Comparison of ENCODE assay signal across 12 cellular contexts in the genomic region with DNA sequence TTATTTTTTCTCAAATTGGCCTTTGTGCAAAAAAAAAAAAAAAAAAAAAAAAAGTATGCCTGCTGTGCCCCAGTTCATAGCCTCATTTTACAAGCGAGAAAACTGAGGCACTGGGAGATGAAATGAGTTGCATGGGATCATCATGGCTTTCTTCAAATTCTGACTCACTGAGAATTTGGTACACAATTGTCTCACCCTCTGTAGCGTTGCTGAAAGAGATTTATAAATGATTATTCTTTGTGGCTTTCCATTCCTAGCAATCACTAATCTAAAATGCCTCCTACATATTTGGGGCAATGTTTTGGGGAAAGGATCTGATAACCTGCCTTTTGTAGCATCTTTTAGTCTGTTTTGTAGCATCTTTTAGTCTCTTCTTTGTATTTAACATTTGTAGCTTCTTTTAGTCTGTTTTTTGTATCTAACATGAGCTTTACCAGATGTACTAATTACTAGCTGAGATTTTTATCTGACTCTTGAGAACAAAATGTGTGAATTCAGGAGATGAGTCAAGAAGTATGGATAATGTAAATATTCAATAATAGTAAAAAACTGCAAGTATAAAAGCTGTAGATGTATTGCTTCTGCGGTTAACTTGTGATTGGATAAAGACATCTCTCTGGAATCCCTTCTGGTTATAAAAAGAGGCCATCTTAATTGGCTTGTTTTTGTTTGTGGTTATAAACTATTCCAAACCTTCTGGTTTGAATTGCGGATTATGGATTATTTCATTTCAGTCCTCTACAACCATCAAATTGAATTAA.
A peak's percentile ranks its signal among the peaks of the same experiment; 100 is the strongest.
DNase-seq lines count a peak whose midpoint lies in the region; ATAC-seq and TF ChIP-seq lines count a peak whose summit lies in the region.
"Had no signal": no experiment of that assay in that cellular context is flagged by ENCODE, and none has a peak within 500 bp of the region (broad histone marks: within the 10 kb centered on the region; RNA-seq: fewer than 3 reads in every experiment).

No MANE protein-coding gene starts in this region.

- no peaks in the 10 kb centered on the region for H3K9me3 ChIP-seq in mesenchymal stem cell (ENCODE audit: control insufficient read depth, low read length)

- H3K36me3 Mint-ChIP-seq in natural killer cell treated with Interleukin-12 subunit alpha and Interleukin-12 subunit beta and Interleukin-15 and Interleukin-18, amount 100 ng/mL, for 72 hours: peaks cover 23% of the 10 kb centered on the region
- peaks cover 16% of the 10 kb centered on the region for H3K36me3 Mint-ChIP-seq in natural killer cell
- H3K36me3 Mint-ChIP-seq in activated naive CD8-positive, alpha-beta T cell treated with anti-CD3 and anti-CD28 coated beads, Interleukin-2, amount 10 ng/mL, durations not matched to agents 7 days and 5 days: peaks cover 81% of the 10 kb centered on the region

- no peak overlapping the region for H3K4ac ChIP-seq in mesenchymal stem cell (ENCODE audit: low read depth in 1 of 2, low read length in 2 of 2)

- H4K8ac ChIP-seq in mesenchymal stem cell (ENCODE audit: low read length): no peak overlapping the region

- H3K18ac ChIP-seq in mesenchymal stem cell (ENCODE audit: low read depth in 1 of 2, low read length in 2 of 2): no peak overlapping the region

- peak overlapping the region; percentile 33 for H3K9ac ChIP-seq in mesenchymal stem cell (ENCODE audit: low read length)

- peak overlapping the region; percentile 6 for H3K4me3 Mint-ChIP-seq in natural killer cell treated with Interleukin-12 subunit alpha and Interleukin-12 subunit beta and Interleukin-15 and Interleukin-18, amount 100 ng/mL, for 72 hours
- H3K4me3 Mint-ChIP-seq in natural killer cell: no peak overlapping the region
- no peak overlapping the region for H3K4me3 Mint-ChIP-seq in activated naive CD8-positive, alpha-beta T cell treated with anti-CD3 and anti-CD28 coated beads, Interleukin-2, amount 10 ng/mL, durations not matched to agents 7 days and 5 days
- H3K4me3 Mint-ChIP-seq: CD14-positive monocyte had no signal

- H3K27ac ChIP-seq in mesenchymal stem cell (ENCODE audit: low read length, poor library complexity, severe bottlenecking): peak overlapping the region; percentile 6

- peaks cover 13 to 94% of the 10 kb centered on the region in 2 experiments for H3K36me3 ChIP-seq in mesenchymal stem cell (ENCODE audit: control insufficient read depth in 1 of 2, insufficient read depth in 2 of 2, low read depth in 1 of 2, low read length in 2 of 2)

- H3K23ac ChIP-seq in mesenchymal stem cell (ENCODE audit: low read length in 2 of 2): no peak overlapping the region

- H3K4me2 ChIP-seq in mesenchymal stem cell (ENCODE audit: low read length, poor library complexity, severe bottlenecking): no peak overlapping the region

- no peak overlapping the region for H2BK15ac ChIP-seq in mesenchymal stem cell (ENCODE audit: low read depth, poor library complexity, severe bottlenecking)

- H2BK12ac ChIP-seq in mesenchymal stem cell (ENCODE audit: low read length in 2 of 2): no peak overlapping the region

- no peak overlapping the region for H4K91ac ChIP-seq in mesenchymal stem cell (ENCODE audit: low read length)

- H3K4me3 ChIP-seq in mesenchymal stem cell (ENCODE audit: insufficient read depth in 1 of 2, low read depth in 1 of 2, low read length in 2 of 2): no peak overlapping the region

- H2AK5ac ChIP-seq in mesenchymal stem cell (ENCODE audit: low read length, severe bottlenecking): no peak overlapping the region

- no peaks in the 10 kb centered on the region for H3K27me3 ChIP-seq in mesenchymal stem cell (ENCODE audit: control insufficient read depth in 1 of 2, insufficient read depth in 1 of 2, low read length in 2 of 2)

- no peak overlapping the region for H2BK5ac ChIP-seq in mesenchymal stem cell (ENCODE audit: low read depth, low read length, poor library complexity, severe bottlenecking)

- 67% methylated on average over 1 of the region's 4 CpGs for WGBS in mesenchymal stem cell

- no peaks in the 10 kb centered on the region for H3K9me3 Mint-ChIP-seq in natural killer cell treated with Interleukin-12 subunit alpha and Interleukin-12 subunit beta and Interleukin-15 and Interleukin-18, amount 100 ng/mL, for 72 hours
- no peaks in the 10 kb centered on the region for H3K9me3 Mint-ChIP-seq in natural killer cell
- peaks cover 11% of the 10 kb centered on the region for H3K9me3 Mint-ChIP-seq in activated naive CD8-positive, alpha-beta T cell treated with anti-CD3 and anti-CD28 coated beads, Interleukin-2, amount 10 ng/mL, durations not matched to agents 7 days and 5 days

- DNase-seq in natural killer cell treated with Interleukin-12 subunit alpha and Interleukin-12 subunit beta and Interleukin-15 and Interleukin-18, amount 100 ng/mL, for 72 hours (ENCODE audit: low spot score): no peak
- no peak for DNase-seq in natural killer cell
- no peak for DNase-seq in activated naive CD8-positive, alpha-beta T cell treated with anti-CD3 and anti-CD28 coated beads, Interleukin-2, amount 10 ng/mL, durations not matched to agents 7 days and 5 days
- peak; percentile 73 for DNase-seq in mesenchymal stem cell
- no peak for DNase-seq in D341Med (ENCODE audit: low spot score)
- DNase-seq: effector CD8-positive, alpha-beta T cell; NCI-H510A; RPMI8226 had no signal

- H3K4me1 Mint-ChIP-seq in natural killer cell treated with Interleukin-12 subunit alpha and Interleukin-12 subunit beta and Interleukin-15 and Interleukin-18, amount 100 ng/mL, for 72 hours (ENCODE audit: low read depth in 2 of 2): peaks cover 38 to 52% of the 10 kb centered on the region in 2 donors
- H3K4me1 Mint-ChIP-seq in natural killer cell: peaks cover 28 to 35% of the 10 kb centered on the region in 2 donors
- peaks cover 55% of the 10 kb centered on the region for H3K4me1 Mint-ChIP-seq in activated naive CD8-positive, alpha-beta T cell treated with anti-CD3 and anti-CD28 coated beads, Interleukin-2, amount 10 ng/mL, durations not matched to agents 7 days and 5 days

- H3K27ac Mint-ChIP-seq in natural killer cell treated with Interleukin-12 subunit alpha and Interleukin-12 subunit beta and Interleukin-15 and Interleukin-18, amount 100 ng/mL, for 72 hours: peak overlapping the region; percentile 57 to 64
- peak overlapping the region in 1 of 2 donors; percentile 45 for H3K27ac Mint-ChIP-seq in natural killer cell
- H3K27ac Mint-ChIP-seq in activated naive CD8-positive, alpha-beta T cell treated with anti-CD3 and anti-CD28 coated beads, Interleukin-2, amount 10 ng/mL, durations not matched to agents 7 days and 5 days: peak overlapping the region; percentile 89
- H3K27ac Mint-ChIP-seq: CD14-positive monocyte had no signal

- no peak overlapping the region for H3K14ac ChIP-seq in mesenchymal stem cell (ENCODE audit: low read length in 2 of 2)

- H3K79me1 ChIP-seq in mesenchymal stem cell (replicated peaks; ENCODE audit: low read length, poor library complexity, severe bottlenecking): peaks cover 11% of the 10 kb centered on the region

- no peak overlapping the region for H2BK120ac ChIP-seq in mesenchymal stem cell (ENCODE audit: low read depth, low read length)

- TF ChIP-seq CTCF in natural killer cell (IDR thresholded peaks at IDR 0.05): no peak

- no peaks in the 10 kb centered on the region for H3K4me1 ChIP-seq in mesenchymal stem cell (ENCODE audit: control insufficient read depth, insufficient read depth, low read depth, low read length)

- intact Hi-C loops in natural killer cell (cut with micrococcal nuclease): no loop called here

- ATAC-seq in natural killer cell treated with Interleukin-12 subunit alpha and Interleukin-12 subunit beta and Interleukin-15 and Interleukin-18, amount 100 ng/mL, for 72 hours: peak in 1 of 2 donors; percentile 56
- no peak for ATAC-seq in natural killer cell
- no peak for ATAC-seq in activated naive CD8-positive, alpha-beta T cell treated with anti-CD3 and anti-CD28 coated beads, Interleukin-2, amount 10 ng/mL, durations not matched to agents 7 days and 5 days (ENCODE audit: low read depth)
- no peak for ATAC-seq in HG03565 (IDR thresholded peaks at IDR 0.05; ENCODE audit: unreplicated experiment)
- ATAC-seq in GM21723 (IDR thresholded peaks at IDR 0.05; ENCODE audit: unreplicated experiment): no peak
- no peak for ATAC-seq in GM19324 (IDR thresholded peaks at IDR 0.05; ENCODE audit: low FRiP score, unreplicated experiment)

- no peak overlapping the region for H2AFZ ChIP-seq in mesenchymal stem cell (ENCODE audit: low read depth, low read length)

- H3K27me3 Mint-ChIP-seq in natural killer cell treated with Interleukin-12 subunit alpha and Interleukin-12 subunit beta and Interleukin-15 and Interleukin-18, amount 100 ng/mL, for 72 hours: no peaks in the 10 kb centered on the region
- H3K27me3 Mint-ChIP-seq in natural killer cell (ENCODE audit: low read depth in 2 of 2): no peaks in the 10 kb centered on the region
- no peaks in the 10 kb centered on the region for H3K27me3 Mint-ChIP-seq in activated naive CD8-positive, alpha-beta T cell treated with anti-CD3 and anti-CD28 coated beads, Interleukin-2, amount 10 ng/mL, durations not matched to agents 7 days and 5 days

- POLR2A ChIA-PET in activated naive CD8-positive, alpha-beta T cell treated with anti-CD3 and anti-CD28 coated beads, Interleukin-2, amount 10 ng/mL, durations not matched to agents 7 days and 5 days (lab: Charles Lee): interaction anchor here (0.6 to 6.7 kb wide), 3 partner anchors 14 to 182 kb away, joined by 3 to 43 read pairs (median 6); no protein-coding TSS in a partner anchor
